ENCODE assay signal across 23 cellular contexts in the genomic region with DNA sequence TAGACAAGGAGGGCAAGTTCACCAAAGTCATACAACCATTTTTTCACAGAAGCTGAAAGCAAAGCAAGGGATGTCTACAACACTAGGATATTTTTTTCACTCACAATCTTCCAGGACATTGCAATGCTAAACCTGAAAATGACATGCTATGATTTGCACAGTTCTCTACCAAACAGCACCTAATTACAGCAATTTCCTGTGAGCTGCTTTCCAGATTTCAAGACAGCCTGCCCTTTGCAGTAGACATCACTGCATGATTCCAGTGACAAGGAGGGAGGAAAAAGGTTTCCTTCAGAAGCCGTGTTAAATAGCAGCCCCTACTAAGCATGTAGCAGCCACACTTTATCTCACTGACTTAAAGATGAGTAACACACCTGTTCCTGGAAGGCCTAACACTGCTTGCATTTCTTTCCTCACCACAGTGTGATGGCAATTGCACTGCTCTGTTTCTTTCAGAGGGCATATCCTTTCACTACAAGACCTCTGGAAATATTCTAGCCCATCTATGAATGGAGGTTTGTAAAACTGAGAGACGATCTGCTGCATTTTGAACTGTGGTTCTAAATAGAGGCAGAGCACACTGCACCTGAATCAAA.
A peak's percentile ranks its signal among the peaks of the same experiment; 100 is the strongest.
DNase-seq lines count a peak whose midpoint lies in the region; ATAC-seq and TF ChIP-seq lines count a peak whose summit lies in the region.
"Had no signal": no experiment of that assay in that cellular context is flagged by ENCODE, and none has a peak within 500 bp of the region (broad histone marks: within the 10 kb centered on the region; RNA-seq: fewer than 3 reads in every experiment).

No MANE protein-coding gene starts in this region.

- POLR2A ChIA-PET in WTC11 (lab: Charles Lee) = interaction anchor here (0.6 kb wide), 1 partner anchor 14 kb away, joined by 5 read pairs; no protein-coding TSS in a partner anchor

- peaks cover 9% of the 10 kb centered on the region for H3K9me3 Mint-ChIP-seq in WTC11
- H3K9me3 Mint-ChIP-seq: CD4-positive, CD25-positive, alpha-beta regulatory T cell; stimulated activated memory B cell treated with anti-CD40 and anti-IgM and Interleukin-4, amounts not matched to agents 10 μg/mL and 1 μg/mL and 100 μg/mL, for 72 hours had no signal

- H3K27me3 Mint-ChIP-seq in WTC11 (ENCODE audit: low read depth) = no peaks in the 10 kb centered on the region
- H3K27me3 Mint-ChIP-seq: CD4-positive, CD25-positive, alpha-beta regulatory T cell; stimulated activated memory B cell treated with anti-CD40 and anti-IgM and Interleukin-4, amounts not matched to agents 10 μg/mL and 1 μg/mL and 100 μg/mL, for 72 hours had no signal

- DNase-seq in WTC11 (ENCODE audit: low spot score) (no peak), cerebellar cortex (ENCODE audit: low spot score) (no peak), iPS-NIHi11 (ENCODE audit: low spot score) (no peak), UCSD-AML1 (lab: John Stamatoyannopoulos, UW; ENCODE audit: unreplicated experiment) (no peak)
- DNase-seq in stimulated activated CD4-positive, alpha-beta T cell treated with anti-CD3 and anti-CD28 coated beads, Interleukin-4, amount 100 ng/mL, for 24 hours = no peak
- DNase-seq: activated CD4-positive, alpha-beta T cell treated with anti-CD3 and anti-CD28 coated beads for 48 hours; activated CD8-positive, alpha-beta memory T cell treated with anti-CD3 and anti-CD28 coated beads, Interleukin-2, amount 50 U/mL, for 4 hours; activated effector memory CD4-positive, alpha-beta T cell treated with anti-CD3 and anti-CD28 coated beads, Interleukin-2, amount 50 U/mL, for 16 hours; dorsolateral prefrontal cortex; KBM-7; kidney; mammary epithelial cell; NCI-H2029; NCI-H446; pancreas; right lobe of liver; RPMI8226; stimulated activated CD4-positive, alpha-beta T cell treated with anti-CD3 and anti-CD28 coated beads, Interleukin-15, amount 100 ng/mL, for 24 hours had no signal

- ATAC-seq in GM18511 (IDR thresholded peaks at IDR 0.05; ENCODE audit: unreplicated experiment) (peak; percentile 48), GM19452 (IDR thresholded peaks at IDR 0.05; ENCODE audit: unreplicated experiment) (peak; percentile 28), HG02642 (IDR thresholded peaks at IDR 0.05; ENCODE audit: poor library complexity, unreplicated experiment) (peak; percentile 48), WTC11 (peak; percentile 43)
- ATAC-seq: pancreas; right lobe of liver; stimulated activated memory B cell treated with anti-CD40 and anti-IgM and Interleukin-4, amounts not matched to agents 10 μg/mL and 1 μg/mL and 100 μg/mL, for 72 hours had no signal

- no peak for TF ChIP-seq CTCF in WTC11 (IDR thresholded peaks at IDR 0.05)

- CTCF ChIA-PET in WTC11 (lab: Charles Lee) = interaction anchor here (0.9 kb wide), 1 partner anchor 101 kb away, joined by 3 read pairs; no protein-coding TSS in a partner anchor

- no peak overlapping the region for H3K27ac Mint-ChIP-seq in WTC11

- H3K36me3 Mint-ChIP-seq in WTC11 = no peaks in the 10 kb centered on the region
- H3K36me3 Mint-ChIP-seq: CD4-positive, CD25-positive, alpha-beta regulatory T cell; stimulated activated memory B cell treated with anti-CD40 and anti-IgM and Interleukin-4, amounts not matched to agents 10 μg/mL and 1 μg/mL and 100 μg/mL, for 72 hours had no signal

- H3K4me1 Mint-ChIP-seq in WTC11 = peaks cover 16% of the 10 kb centered on the region
- H3K4me1 Mint-ChIP-seq: CD4-positive, CD25-positive, alpha-beta regulatory T cell had no signal

- H3K4me3 Mint-ChIP-seq in WTC11 = no peak overlapping the region
- H3K4me3 Mint-ChIP-seq: CD4-positive, CD25-positive, alpha-beta regulatory T cell; stimulated activated memory B cell treated with anti-CD40 and anti-IgM and Interleukin-4, amounts not matched to agents 10 μg/mL and 1 μg/mL and 100 μg/mL, for 72 hours had no signal

TF ChIP-seq in WTC11, 78 proteins besides CTCF, POLR2A, EP300 and RAD21 (continues in another document):
- no peak for TF ChIP-seq ZBTB43 (CRISPR knock-in tag; IDR thresholded peaks at IDR 0.05)
- TF ChIP-seq OVOL2 (CRISPR knock-in tag; IDR thresholded peaks at IDR 0.05; ENCODE audit: borderline replicate concordance) = no peak
- TF ChIP-seq TEAD4 (CRISPR knock-in tag; IDR thresholded peaks at IDR 0.05) = no peak
- TF ChIP-seq FOXK1 (CRISPR knock-in tag; IDR thresholded peaks at IDR 0.05) = no peak
- TF ChIP-seq FOXP4 (CRISPR knock-in tag; IDR thresholded peaks at IDR 0.05) = no peak
- no peak for TF ChIP-seq JAZF1 (CRISPR knock-in tag; IDR thresholded peaks at IDR 0.05)
- TF ChIP-seq E2F4 (CRISPR knock-in tag; IDR thresholded peaks at IDR 0.05; ENCODE audit: borderline replicate concordance, low read depth) = no peak
- TF ChIP-seq ZNF219 (CRISPR knock-in tag; IDR thresholded peaks at IDR 0.05; ENCODE audit: borderline replicate concordance) = no peak
- TF ChIP-seq NR3C1 (CRISPR knock-in tag; conservative IDR thresholded peaks at IDR 0.05; ENCODE audit: low read depth) = no peak
- TF ChIP-seq STAT6 (CRISPR knock-in tag; conservative IDR thresholded peaks at IDR 0.05; ENCODE audit: low read depth) = no peak
- TF ChIP-seq, protein P1, sequence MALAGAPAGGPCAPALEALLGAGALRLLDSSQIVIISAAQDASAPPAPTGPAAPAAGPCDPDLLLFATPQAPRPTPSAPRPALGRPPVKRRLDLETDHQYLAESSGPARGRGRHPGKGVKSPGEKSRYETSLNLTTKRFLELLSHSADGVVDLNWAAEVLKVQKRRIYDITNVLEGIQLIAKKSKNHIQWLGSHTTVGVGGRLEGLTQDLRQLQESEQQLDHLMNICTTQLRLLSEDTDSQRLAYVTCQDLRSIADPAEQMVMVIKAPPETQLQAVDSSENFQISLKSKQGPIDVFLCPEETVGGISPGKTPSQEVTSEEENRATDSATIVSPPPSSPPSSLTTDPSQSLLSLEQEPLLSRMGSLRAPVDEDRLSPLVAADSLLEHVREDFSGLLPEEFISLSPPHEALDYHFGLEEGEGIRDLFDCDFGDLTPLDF (CRISPR knock-in tag; IDR thresholded peaks at IDR 0.05) = no peak
- no peak for TF ChIP-seq USF1 (CRISPR knock-in tag; IDR thresholded peaks at IDR 0.05)
- TF ChIP-seq JUN (CRISPR knock-in tag; IDR thresholded peaks at IDR 0.05) = no peak
- TF ChIP-seq MYBL2 (CRISPR knock-in tag; IDR thresholded peaks at IDR 0.05) = no peak
